Comparison of ENCODE assay signal across 15 cellular contexts in genomic region chr9:100370064-100370723, GRCh38. TPM values are rescaled to one million over a fixed set of nuclear protein-coding genes. Genes with fewer than 3 reads are reported as not detected.
DNase-seq lines count a peak whose midpoint lies in the region; ATAC-seq and TF ChIP-seq lines count a peak whose summit lies in the region.
"Had no signal": no experiment of that assay in that cellular context is flagged by ENCODE, and none has a peak within 500 bp of the region (broad histone marks: within the 10 kb centered on the region; RNA-seq: fewer than 3 reads in every experiment).

No MANE protein-coding gene starts in this region.

- H3K9me3 Mint-ChIP-seq in endodermal cell, result peaks cover 77% of the 10 kb centered on the region

- H3K36me3 Mint-ChIP-seq in endodermal cell (ENCODE audit: low read depth), result peaks cover 19% of the 10 kb centered on the region
- H3K36me3 Mint-ChIP-seq: CD4-positive, CD25-positive, alpha-beta regulatory T cell had no signal

- DNase-seq in M059J (ENCODE audit: low read depth) (peak; percentile 23), RWPE2 (ENCODE audit: low spot score) (no peak), endodermal cell (no peak), lower lobe of right lung (no peak), pons (ENCODE audit: low spot score) (no peak)
- DNase-seq: 8988T; AML-193; CD4-positive, CD25-positive, alpha-beta regulatory T cell; DMS 273 treated with DMSO at 0.1 percent for 48 hours; GOT3; H9 had no signal

- ATAC-seq in RWPE2 (ENCODE audit: low read depth) (no peak), lower lobe of right lung (no peak), HG02798 (IDR thresholded peaks at IDR 0.05; ENCODE audit: poor library complexity, unreplicated experiment) (no peak)
- ATAC-seq: HepG2 had no signal

- no peak overlapping the region for H3K9ac ChIP-seq in endodermal cell (ENCODE audit: extremely low read depth, low read length, poor library complexity, severe bottlenecking)
- H3K9ac ChIP-seq: BLaER1 had no signal

- H3K36me3 ChIP-seq in RWPE2 (ENCODE audit: low read depth), result no peaks in the 10 kb centered on the region
- no peaks in the 10 kb centered on the region for H3K36me3 ChIP-seq in endodermal cell (ENCODE audit: control insufficient read depth, insufficient read depth, low read length)
- no peaks in the 10 kb centered on the region for H3K36me3 ChIP-seq in lower lobe of right lung

- H3K27ac Mint-ChIP-seq in endodermal cell, result no peak overlapping the region
- H3K27ac Mint-ChIP-seq: CD4-positive, CD25-positive, alpha-beta regulatory T cell; H9 had no signal

- peak; percentile 12; the same call in 1 of the 2 replicates for TF ChIP-seq CTCF in C4-2B (conservative IDR thresholded peaks at IDR 0.05)
- TF ChIP-seq CTCF in RWPE2 (IDR thresholded peaks at IDR 0.05; ENCODE audit: poor library complexity, severe bottlenecking), result peak; percentile 18
- TF ChIP-seq CTCF in endodermal cell (conservative IDR thresholded peaks at IDR 0.05), result no peak
- TF ChIP-seq CTCF in lower lobe of right lung (IDR thresholded peaks at IDR 0.05), result no peak

- H3K27ac ChIP-seq in C4-2B (no peak overlapping the region), RWPE2 (ENCODE audit: poor library complexity, severe bottlenecking) (no peak overlapping the region), endodermal cell (ENCODE audit: low read depth, low read length) (no peak overlapping the region), lower lobe of right lung (no peak overlapping the region)
- H3K27ac ChIP-seq: BLaER1 had no signal

- no peak overlapping the region for H3K4me3 Mint-ChIP-seq in endodermal cell
- H3K4me3 Mint-ChIP-seq: CD4-positive, CD25-positive, alpha-beta regulatory T cell; H9 had no signal

- H3K4me1 ChIP-seq in RWPE2 (ENCODE audit: insufficient read depth, poor library complexity, severe bottlenecking), result peaks cover 7% of the 10 kb centered on the region
- no peaks in the 10 kb centered on the region for H3K4me1 ChIP-seq in endodermal cell (ENCODE audit: control insufficient read depth, insufficient read depth, low read length)
- H3K4me1 ChIP-seq in lower lobe of right lung, result no peaks in the 10 kb centered on the region
- H3K4me1 ChIP-seq: BLaER1 had no signal

- WGBS in endodermal cell (ENCODE audit: insufficient coverage in 1 of 2, insufficient read length in 1 of 2), 2 experiments, result 96 to 98% methylated on average over 5 to 6 of the region's 7 CpGs

- H3K27me3 ChIP-seq in RWPE2 (ENCODE audit: insufficient read depth, poor library complexity, severe bottlenecking), result no peaks in the 10 kb centered on the region
- no peaks in the 10 kb centered on the region for H3K27me3 ChIP-seq in endodermal cell (ENCODE audit: control insufficient read depth, insufficient read depth, low read length, poor library complexity, severe bottlenecking)
- H3K27me3 ChIP-seq in lower lobe of right lung (ENCODE audit: low read depth), result no peaks in the 10 kb centered on the region
- H3K27me3 ChIP-seq: BLaER1 had no signal

- H3K9me3 ChIP-seq in RWPE2 (ENCODE audit: severe bottlenecking) (no peaks in the 10 kb centered on the region), endodermal cell (ENCODE audit: control insufficient read depth, low read length) (peaks cover 86% of the 10 kb centered on the region), lower lobe of right lung (no peaks in the 10 kb centered on the region)

- H3K4me1 Mint-ChIP-seq in endodermal cell, result no peaks in the 10 kb centered on the region
- H3K4me1 Mint-ChIP-seq: CD4-positive, CD25-positive, alpha-beta regulatory T cell had no signal

- H3K4me3 ChIP-seq in RWPE2 (ENCODE audit: severe bottlenecking), result no peak overlapping the region
- H3K4me3 ChIP-seq in endodermal cell (ENCODE audit: low read length), result peak overlapping the region; percentile 57
- no peak overlapping the region for H3K4me3 ChIP-seq in lower lobe of right lung
- H3K4me3 ChIP-seq: BLaER1 had no signal

- intact Hi-C loops in lower lobe of right lung (cut with DNase I), result no loop called here

- H3K27me3 Mint-ChIP-seq in endodermal cell (ENCODE audit: insufficient read depth), result no peaks in the 10 kb centered on the region

RNA-seq across cellular contexts. Expression of gene TEX10, which starts 17.5 kb away (rescaled TPM):
- 28.6 and 35.2 TPM in 2 replicates for total RNA-seq in M059J (2014; rRNA removed; shearing (Covaris generic))
- 10 to 100 TPM; 44.7 to 49.4 TPM for total RNA-seq in endodermal cell
- polyA plus RNA-seq in endodermal cell (2013, experiment 1 of 2), result 31.6 TPM
- polyA plus RNA-seq in endodermal cell (2013, experiment 2 of 2), result 31.6 TPM
- 10.5 TPM for total RNA-seq in lower lobe of right lung

RNA-seq across cellular contexts. Expression of gene MSANTD3, which starts 56.7 kb away (rescaled TPM):
- total RNA-seq in M059J (2014; rRNA removed; shearing (Covaris generic)), result 83.8 and 114 TPM in 2 replicates
- total RNA-seq in endodermal cell, result 10 to 100 TPM; 29.8 to 32.2 TPM
- 41.1 TPM for polyA plus RNA-seq in endodermal cell (2013, experiment 1 of 2)
- 43.3 TPM for polyA plus RNA-seq in endodermal cell (2013, experiment 2 of 2)
- total RNA-seq in lower lobe of right lung, result 20.2 TPM

Comparison
In these comparisons a context has a peak if more than half of its experiments do, and no peak if none do; other contexts are left out.
1. CTCF ChIP-seq: peak in C4-2B (single experiment) and RWPE2 (single experiment); none in endodermal cell (single experiment) and lower lobe of right lung (single experiment).